8 cellular contexts compared by ENCODE assay signal in genomic region chr3:81668283-81668682, GRCh38.
"Had no signal": no experiment of that assay in that cellular context is flagged by ENCODE, and none has a peak within 500 bp of the region (broad histone marks: within the 10 kb centered on the region; RNA-seq: fewer than 3 reads in every experiment).

No MANE protein-coding gene starts in this region.

- DNase-seq: H9, HCEC 1CT, IMR-90, KG1 had no signal

- ATAC-seq: GM23338, K562 had no signal

- H3K4me2 ChIP-seq: GM23338 had no signal

- H2AFZ ChIP-seq: GM23338 had no signal

- H3K4me3 ChIP-seq: GM23338, K562 had no signal

- FAIRE-seq: H1, H54, K562 had no signal
